Comparison of ENCODE assay signal across 14 cellular contexts in genomic region chr17:32288600-32288999, GRCh38. TPM values are rescaled to one million over a fixed set of nuclear protein-coding genes. Genes with fewer than 3 reads are reported as not detected.
DNase-seq lines count a peak whose midpoint lies in the region; FAIRE-seq and TF ChIP-seq lines count a peak whose summit lies in the region.
"Had no signal": no experiment of that assay in that cellular context is flagged by ENCODE, and none has a peak within 500 bp of the region (broad histone marks: within the 10 kb centered on the region; RNA-seq: fewer than 3 reads in every experiment).

No MANE protein-coding gene starts in this region.

- no peak for TF ChIP-seq POLR2A in GM12892 (IDR thresholded peaks at IDR 0.05; ENCODE audit: low read depth, low read length)

- no peaks in the 10 kb centered on the region for H3K36me3 Mint-ChIP-seq in endodermal cell (ENCODE audit: low read depth)
- H3K36me3 Mint-ChIP-seq in activated CD4-positive, alpha-beta T cell treated with anti-CD3 and anti-CD28 coated beads, Interleukin-2, amount 10 ng/mL, durations not matched to agents 7 days and 5 days (ENCODE audit: low read depth) = no peaks in the 10 kb centered on the region

- no peak overlapping the region for H2AFZ ChIP-seq in osteoblast (ENCODE audit: low read length)

- H3K9me3 ChIP-seq in endodermal cell (ENCODE audit: control insufficient read depth, low read length) (no peaks in the 10 kb centered on the region), osteoblast (ENCODE audit: low read depth, low read length) (no peaks in the 10 kb centered on the region)

- no peak overlapping the region for H3K4me3 Mint-ChIP-seq in endodermal cell
- H3K4me3 Mint-ChIP-seq in activated CD4-positive, alpha-beta T cell treated with anti-CD3 and anti-CD28 coated beads, Interleukin-2, amount 10 ng/mL, durations not matched to agents 7 days and 5 days = no peak overlapping the region
- H3K4me3 Mint-ChIP-seq: IgD-negative memory B cell had no signal

- H3K4me3 ChIP-seq in endodermal cell (ENCODE audit: low read length) (no peak overlapping the region), osteoblast (ENCODE audit: insufficient read depth, low read length) (no peak overlapping the region)

- H3K9me3 Mint-ChIP-seq in endodermal cell = no peaks in the 10 kb centered on the region
- H3K9me3 Mint-ChIP-seq in activated CD4-positive, alpha-beta T cell treated with anti-CD3 and anti-CD28 coated beads, Interleukin-2, amount 10 ng/mL, durations not matched to agents 7 days and 5 days = no peaks in the 10 kb centered on the region
- H3K9me3 Mint-ChIP-seq: IgD-negative memory B cell had no signal

- H3K9ac ChIP-seq in endodermal cell (ENCODE audit: extremely low read depth, low read length, poor library complexity, severe bottlenecking) = no peak overlapping the region

- H3K36me3 ChIP-seq in endodermal cell (ENCODE audit: control insufficient read depth, insufficient read depth, low read length) (no peaks in the 10 kb centered on the region), osteoblast (ENCODE audit: insufficient read depth, low read length) (no peaks in the 10 kb centered on the region)

- no peaks in the 10 kb centered on the region for H3K79me2 ChIP-seq in osteoblast (ENCODE audit: insufficient read depth, low read length)

- in situ Hi-C loops in GM13977 (cut with MboI; ENCODE audit: low pct_unique_long_range_greater_than_20kb, low sequenced_read_pairs, unreplicated experiment) = no loop called here

- H4K20me1 ChIP-seq in osteoblast (ENCODE audit: insufficient read depth, low read length) = no peaks in the 10 kb centered on the region

- peaks cover 28% of the 10 kb centered on the region for H3K4me1 Mint-ChIP-seq in endodermal cell
- H3K4me1 Mint-ChIP-seq in activated CD4-positive, alpha-beta T cell treated with anti-CD3 and anti-CD28 coated beads, Interleukin-2, amount 10 ng/mL, durations not matched to agents 7 days and 5 days = peaks cover 2% of the 10 kb centered on the region

- H3K27ac ChIP-seq in endodermal cell (ENCODE audit: low read depth, low read length) (no peak overlapping the region), osteoblast (ENCODE audit: low read depth, low read length) (no peak overlapping the region)

- TF ChIP-seq CTCF in endodermal cell (conservative IDR thresholded peaks at IDR 0.05) (no peak), osteoblast (IDR thresholded peaks at IDR 0.05; ENCODE audit: extremely low read depth, low read depth, low read length) (no peak), GM13977 (IDR thresholded peaks at IDR 0.05; ENCODE audit: extremely low read depth, insufficient read depth, missing control alignments) (no peak)

- no peak overlapping the region for H3K4me2 ChIP-seq in osteoblast (ENCODE audit: insufficient read depth, low read length)

- peaks cover 38% of the 10 kb centered on the region for H3K27me3 Mint-ChIP-seq in endodermal cell (ENCODE audit: insufficient read depth)
- H3K27me3 Mint-ChIP-seq in activated CD4-positive, alpha-beta T cell treated with anti-CD3 and anti-CD28 coated beads, Interleukin-2, amount 10 ng/mL, durations not matched to agents 7 days and 5 days = peaks cover 5% of the 10 kb centered on the region

- peak overlapping the region; percentile 27 for H3K27ac Mint-ChIP-seq in endodermal cell
- no peak overlapping the region for H3K27ac Mint-ChIP-seq in activated CD4-positive, alpha-beta T cell treated with anti-CD3 and anti-CD28 coated beads, Interleukin-2, amount 10 ng/mL, durations not matched to agents 7 days and 5 days
- H3K27ac Mint-ChIP-seq: IgD-negative memory B cell had no signal

- POLR2A ChIA-PET in activated CD4-positive, alpha-beta T cell treated with anti-CD3 and anti-CD28 coated beads, Interleukin-2, amount 10 ng/mL, durations not matched to agents 7 days and 5 days (lab: Charles Lee) = no interaction called here

- no peak for FAIRE-seq in GM12892 (lab: Jason Lieb, UNC)

- H3K4me1 ChIP-seq in endodermal cell (ENCODE audit: control insufficient read depth, insufficient read depth, low read length) (peaks cover 17% of the 10 kb centered on the region), osteoblast (ENCODE audit: insufficient read depth, low read length) (peaks cover 2% of the 10 kb centered on the region)

- H3K27me3 ChIP-seq in endodermal cell (ENCODE audit: control insufficient read depth, insufficient read depth, low read length, poor library complexity, severe bottlenecking) = no peaks in the 10 kb centered on the region
- no peaks in the 10 kb centered on the region for H3K27me3 ChIP-seq in osteoblast (ENCODE audit: insufficient read depth, low read length)

- CTCF ChIA-PET in activated CD4-positive, alpha-beta T cell treated with anti-CD3 and anti-CD28 coated beads, Interleukin-2, amount 10 ng/mL, durations not matched to agents 7 days and 5 days (lab: Charles Lee) = no interaction called here

- 89 to 95% methylated on average over 8 to 11 of the region's 11 CpGs for WGBS in endodermal cell (ENCODE audit: insufficient coverage in 1 of 2, insufficient read length in 1 of 2), 2 experiments

- DNase-seq in GF-D8 (lab: John Stamatoyannopoulos, UW) (peak; percentile 52), Kasumi-1 (lab: John Stamatoyannopoulos, UW) (peak; percentile 91 to 95), endodermal cell (peak; percentile 75), osteoblast (ENCODE audit: insufficient read length, low spot score, missing footprints) (peak; percentile 22), GM12892 (ENCODE audit: insufficient read length) (no peak), GM13977 (ENCODE audit: low spot score) (no peak)
- no peak for DNase-seq in activated CD4-positive, alpha-beta T cell treated with anti-CD3 and anti-CD28 coated beads, Interleukin-2, amount 10 ng/mL, durations not matched to agents 7 days and 5 days
- DNase-seq: C1 segment of cervical spinal cord, COR-L47, GOT3, NCI-H1694 treated with DMSO at 0.1 percent for 48 hours, NCI-H446, NCI-H748 treated with DMSO at 0.1 percent for 48 hours had no signal

RNA-seq across cellular contexts. Expression of gene RHBDL3, which starts 23.0 kb away (rescaled TPM):
- total RNA-seq in endodermal cell = 1 to 10 TPM in 1 of 2 donors, under 1 TPM in 1; 0.35 to 1.4 TPM
- 17.1 TPM for polyA plus RNA-seq in endodermal cell (2013, experiment 1 of 2)
- 11.5 TPM for polyA plus RNA-seq in endodermal cell (2013, experiment 2 of 2)
- total RNA-seq in osteoblast = under 0.01 TPM in 2 replicates
- polyA plus RNA-seq in GM12892 (2012; ENCODE audit: missing spikeins) = 0.19 TPM
- under 1 TPM; 0.67 to 0.69 TPM for total RNA-seq in activated CD4-positive, alpha-beta T cell treated with anti-CD3 and anti-CD28 coated beads, Interleukin-2, amount 10 ng/mL, durations not matched to agents 7 days and 5 days
- polyA plus RNA-seq: IgD-negative memory B cell had no signal

RNA-seq across cellular contexts. Expression of gene C17orf75, which starts 53.4 kb away (rescaled TPM):
- 10 to 100 TPM; 33.7 to 52.2 TPM for total RNA-seq in endodermal cell
- polyA plus RNA-seq in endodermal cell (2013, experiment 1 of 2) = 55.9 TPM
- polyA plus RNA-seq in endodermal cell (2013, experiment 2 of 2) = 43.6 TPM
- 12.7 and 15.9 TPM in 2 replicates for total RNA-seq in osteoblast
- polyA plus RNA-seq in GM12892 (2012; ENCODE audit: missing spikeins) = 26.7 TPM
- 10 to 100 TPM; 25.8 to 27.7 TPM for total RNA-seq in activated CD4-positive, alpha-beta T cell treated with anti-CD3 and anti-CD28 coated beads, Interleukin-2, amount 10 ng/mL, durations not matched to agents 7 days and 5 days

Comparison
In these comparisons a context has a peak if more than half of its experiments do, and no peak if none do; other contexts are left out.
1. DNase-seq: peak in GF-D8 (single experiment), Kasumi-1 (2 of 2), endodermal cell (single experiment) and osteoblast (single experiment); none in GM12892 (single experiment), activated CD4-positive, alpha-beta T cell treated with anti-CD3 and anti-CD28 coated beads, Interleukin-2, amount 10 ng/mL, durations not matched to agents 7 days and 5 days (single experiment) and GM13977 (single experiment).